Comparison of ENCODE assay signal across 21 cellular contexts in genomic region chr21:38489283-38489677, GRCh38. TPM values are rescaled to one million over a fixed set of nuclear protein-coding genes. Genes with fewer than 3 reads are reported as not detected.
DNase-seq lines count a peak whose midpoint lies in the region; ATAC-seq, FAIRE-seq and TF ChIP-seq lines count a peak whose summit lies in the region.
"Had no signal": no experiment of that assay in that cellular context is flagged by ENCODE, and none has a peak within 500 bp of the region (broad histone marks: within the 10 kb centered on the region; RNA-seq: fewer than 3 reads in every experiment).

No MANE protein-coding gene starts in this region.

- H3K9me3 ChIP-seq in HUES64 (ENCODE audit: insufficient read depth, low read depth, low read length) (no peaks in the 10 kb centered on the region), smooth muscle cell (replicated peaks; ENCODE audit: low read depth) (no peaks in the 10 kb centered on the region)
- H3K9me3 ChIP-seq: body of pancreas, Peyer's patch had no signal

- H3F3A ChIP-seq in smooth muscle cell (ENCODE audit: low read depth) = peaks cover 5% of the 10 kb centered on the region

- H3K4me2 ChIP-seq in smooth muscle cell = no peak overlapping the region

- WGBS in HUES64 = 88% methylated on average over 3 of the region's 3 CpGs
- WGBS in smooth muscle cell (ENCODE audit: low lambda C conversion rate) = 82% methylated on average over 3 of the region's 3 CpGs

- no peak for FAIRE-seq in bronchial epithelial cell (lab: Jason Lieb, UNC)
- FAIRE-seq: GM12892 had no signal

- H3K27ac ChIP-seq in HUES64 (ENCODE audit: low read depth, low read length) = peak overlapping the region; percentile 76
- peak overlapping the region; percentile 24 for H3K27ac ChIP-seq in smooth muscle cell (ENCODE audit: low read depth)
- H3K27ac ChIP-seq: body of pancreas had no signal

- peak overlapping the region; percentile 54; the same call in 1 of the 2 replicates for H3K9ac ChIP-seq in HUES64 (ENCODE audit: low read depth, low read length)
- H3K9ac ChIP-seq in smooth muscle cell (ENCODE audit: low read depth) = no peak overlapping the region

- H3K79me2 ChIP-seq in smooth muscle cell (ENCODE audit: low read depth) = no peaks in the 10 kb centered on the region

- H4K20me1 ChIP-seq in smooth muscle cell (ENCODE audit: low read depth) = no peaks in the 10 kb centered on the region

- H3K27me3 ChIP-seq in HUES64 (ENCODE audit: insufficient read depth, low read length) = no peaks in the 10 kb centered on the region
- no peaks in the 10 kb centered on the region for H3K27me3 ChIP-seq in bronchial epithelial cell (ENCODE audit: control insufficient read depth, insufficient read depth, low read length)
- no peaks in the 10 kb centered on the region for H3K27me3 ChIP-seq in smooth muscle cell (ENCODE audit: low read depth)
- H3K27me3 ChIP-seq: body of pancreas, Peyer's patch had no signal

- no peak overlapping the region for H2AFZ ChIP-seq in smooth muscle cell (ENCODE audit: low read depth)

- ATAC-seq in left colon (peak; percentile 83), GM19463 (IDR thresholded peaks at IDR 0.05; ENCODE audit: unreplicated experiment) (no peak)
- ATAC-seq: body of pancreas, natural killer cell had no signal

- DNase-seq in bronchial epithelial cell (ENCODE audit: low read depth) = peak; percentile 30
- DNase-seq in left colon = no peak
- no peak for DNase-seq in smooth muscle cell (lab: John Stamatoyannopoulos, UW; ENCODE audit: unreplicated experiment)
- no peak for DNase-seq in effector CD8-positive, alpha-beta T cell (lab: John Stamatoyannopoulos, UW)
- DNase-seq in DMS 273 treated with DMSO at 0.1 percent for 48 hours (lab: John Stamatoyannopoulos, UW) = no peak
- no peak for DNase-seq in HCEC 1CT
- DNase-seq: activated CD4-positive, alpha-beta T cell treated with anti-CD3 and anti-CD28 coated beads for 1 hour; body of pancreas; CD8-positive, alpha-beta memory T cell; DMS79; immature natural killer cell; natural killer cell; NCI-H187; NCI-H226; Peyer's patch; retina; stimulated activated CD4-positive, alpha-beta T cell treated with anti-CD3 and anti-CD28 coated beads, Interleukin-15, amount 100 ng/mL, for 24 hours had no signal

- H3K36me3 ChIP-seq in HUES64 (ENCODE audit: insufficient read depth, low read length) (no peaks in the 10 kb centered on the region), bronchial epithelial cell (ENCODE audit: control insufficient read depth, insufficient read depth, low read length) (no peaks in the 10 kb centered on the region), smooth muscle cell (ENCODE audit: low read depth) (no peaks in the 10 kb centered on the region)
- H3K36me3 ChIP-seq: Peyer's patch had no signal

- intact Hi-C loops in left colon (cut with DNase I, micrococcal nuclease) = no loop called here

- TF ChIP-seq CTCF in bronchial epithelial cell (IDR thresholded peaks at IDR 0.05; ENCODE audit: insufficient read depth, low read length, severe bottlenecking) (no peak), smooth muscle cell (IDR thresholded peaks at IDR 0.05; ENCODE audit: borderline replicate concordance, insufficient read depth, poor library complexity, severe bottlenecking) (no peak)

- H3K4me3 ChIP-seq in HUES64 (ENCODE audit: low read length) (no peak overlapping the region), bronchial epithelial cell (ENCODE audit: low read depth, low read length) (no peak overlapping the region), smooth muscle cell (no peak overlapping the region)
- H3K4me3 ChIP-seq: body of pancreas, Peyer's patch had no signal

- H3K4me1 ChIP-seq in HUES64 (ENCODE audit: insufficient read depth, low read length) = peaks cover 46% of the 10 kb centered on the region
- no peaks in the 10 kb centered on the region for H3K4me1 ChIP-seq in smooth muscle cell (ENCODE audit: low read depth)
- H3K4me1 ChIP-seq: body of pancreas had no signal

RNA-seq across cellular contexts. Expression of gene ERG, which starts 9.0 kb away (rescaled TPM):
- 1.5 TPM for polyA plus RNA-seq in HUES64 (2013, experiment 1 of 2)
- 1.3 TPM for polyA plus RNA-seq in HUES64 (2013, experiment 2 of 2)
- total RNA-seq in bronchial epithelial cell (under 0.01 TPM in 1 of 2 replicates, not detected in the other), left colon (1 to 10 TPM; 3.5 to 5.0 TPM), smooth muscle cell (11.0 and 13.9 TPM in 2 replicates)
- polyA plus RNA-seq in smooth muscle cell = 9.2 and 14.4 TPM in 2 replicates
- total RNA-seq: activated CD8-positive, alpha-beta memory T cell treated with anti-CD3 and anti-CD28 coated beads for 36 hours; CD8-positive, alpha-beta memory T cell had no signal
- polyA plus RNA-seq: CD8-positive, alpha-beta memory T cell; immature natural killer cell had no signal
